ENCODE assay signal across 29 cellular contexts in genomic region chr6:65402564-65402963, GRCh38.
"Had no signal": no experiment of that assay in that cellular context is flagged by ENCODE, and none has a peak within 500 bp of the region (broad histone marks: within the 10 kb centered on the region; RNA-seq: fewer than 3 reads in every experiment).

No MANE protein-coding gene starts in this region.

- H3K27ac Mint-ChIP-seq: naive B cell; naive thymus-derived CD8-positive, alpha-beta T cell; natural killer cell treated with Interleukin-12 subunit alpha and Interleukin-12 subunit beta and Interleukin-15 and Interleukin-18, amount 100 ng/mL, for 72 hours; nephron progenitor cell; progenitor cell of endocrine pancreas; stimulated activated effector memory CD8-positive, alpha-beta T cell treated with anti-CD3 and anti-CD28 coated beads, Interleukin-12 subunit alpha, Interleukin-12 subunit beta, amount 100 ng/mL, for 72 hours; stimulated activated naive B cell treated with anti-CD40 and anti-IgM and Interleukin-4, amounts not matched to agents 10 μg/mL and 1 μg/mL and 100 μg/mL, for 72 hours; stimulated activated naive CD8-positive, alpha-beta T cell treated with anti-CD3 and anti-CD28 coated beads, Interleukin-15, Interleukin-2, amounts not matched to agents 100 ng/mL and 50 ng/mL, for 24 hours had no signal

- H3K36me3 ChIP-seq: ovary, right lobe of liver, sigmoid colon, stomach, thoracic aorta, thyroid gland, tibial nerve, upper lobe of left lung, vagina had no signal

- H3K4me1 ChIP-seq: parathyroid adenoma, psoas muscle, right lobe of liver, sigmoid colon, stomach, thyroid gland, tibial nerve, upper lobe of left lung, vagina had no signal

- H3K27ac ChIP-seq: ovary, parathyroid adenoma, psoas muscle, right lobe of liver, sigmoid colon, stomach, thoracic aorta, thyroid gland, tibial nerve, upper lobe of left lung, vagina had no signal

- H3K79me2 ChIP-seq: parathyroid adenoma had no signal

- H3K4me1 Mint-ChIP-seq: naive B cell; naive thymus-derived CD8-positive, alpha-beta T cell; nephron progenitor cell; stimulated activated effector memory CD8-positive, alpha-beta T cell treated with anti-CD3 and anti-CD28 coated beads, Interleukin-12 subunit alpha, Interleukin-12 subunit beta, amount 100 ng/mL, for 72 hours; stimulated activated naive B cell treated with anti-CD40 and anti-IgM and Interleukin-4, amounts not matched to agents 10 μg/mL and 1 μg/mL and 100 μg/mL, for 72 hours had no signal

- H3K9ac ChIP-seq: parathyroid adenoma had no signal

- H3K4me3 Mint-ChIP-seq: naive B cell; naive thymus-derived CD8-positive, alpha-beta T cell; natural killer cell treated with Interleukin-12 subunit alpha and Interleukin-12 subunit beta and Interleukin-15 and Interleukin-18, amount 100 ng/mL, for 72 hours; nephron progenitor cell; stimulated activated effector memory CD8-positive, alpha-beta T cell treated with anti-CD3 and anti-CD28 coated beads, Interleukin-12 subunit alpha, Interleukin-12 subunit beta, amount 100 ng/mL, for 72 hours; stimulated activated naive B cell treated with anti-CD40 and anti-IgM and Interleukin-4, amounts not matched to agents 10 μg/mL and 1 μg/mL and 100 μg/mL, for 72 hours; stimulated activated naive CD8-positive, alpha-beta T cell treated with anti-CD3 and anti-CD28 coated beads, Interleukin-15, Interleukin-2, amounts not matched to agents 100 ng/mL and 50 ng/mL, for 24 hours had no signal

- DNase-seq: naive B cell; naive thymus-derived CD8-positive, alpha-beta T cell; nephron progenitor cell; occipital lobe; ovary; posterior cingulate gyrus; psoas muscle; right cardiac atrium; right lobe of liver; sigmoid colon; small intestine; stimulated activated CD4-positive, alpha-beta T cell treated with anti-CD3 and anti-CD28 coated beads, Interleukin-15, amount 100 ng/mL, for 24 hours; stimulated activated CD4-positive, alpha-beta T cell treated with anti-CD3 and anti-CD28 coated beads, Interleukin-2, amount 100 ng/mL, for 24 hours; stimulated activated CD4-positive, alpha-beta T cell treated with anti-CD3 and anti-CD28 coated beads, Interleukin-2, amount 100 ng/mL, for 48 hours; stimulated activated CD4-positive, alpha-beta T cell treated with anti-CD3 and anti-CD28 coated beads, Interleukin-4, amount 100 ng/mL, for 24 hours; stimulated activated naive B cell treated with anti-CD40 and anti-IgM and Interleukin-4, amounts not matched to agents 10 μg/mL and 1 μg/mL and 100 μg/mL, for 72 hours; stimulated activated naive CD4-positive, alpha-beta T cell treated with Interleukin-2 at 50 U/mL for 16 hours; stomach; thyroid gland; trophoblast cell; upper lobe of left lung had no signal

- H3K27me3 ChIP-seq: ovary, right lobe of liver, sigmoid colon, stomach, thyroid gland, tibial nerve, upper lobe of left lung, vagina had no signal

- H3K36me3 Mint-ChIP-seq: naive B cell; naive thymus-derived CD8-positive, alpha-beta T cell; natural killer cell treated with Interleukin-12 subunit alpha and Interleukin-12 subunit beta and Interleukin-15 and Interleukin-18, amount 100 ng/mL, for 72 hours; stimulated activated effector memory CD8-positive, alpha-beta T cell treated with anti-CD3 and anti-CD28 coated beads, Interleukin-12 subunit alpha, Interleukin-12 subunit beta, amount 100 ng/mL, for 72 hours; stimulated activated naive B cell treated with anti-CD40 and anti-IgM and Interleukin-4, amounts not matched to agents 10 μg/mL and 1 μg/mL and 100 μg/mL, for 72 hours had no signal

- H2AFZ ChIP-seq: parathyroid adenoma had no signal

- H3K27me3 Mint-ChIP-seq: naive B cell; naive thymus-derived CD8-positive, alpha-beta T cell; natural killer cell treated with Interleukin-12 subunit alpha and Interleukin-12 subunit beta and Interleukin-15 and Interleukin-18, amount 100 ng/mL, for 72 hours; progenitor cell of endocrine pancreas; stimulated activated naive B cell treated with anti-CD40 and anti-IgM and Interleukin-4, amounts not matched to agents 10 μg/mL and 1 μg/mL and 100 μg/mL, for 72 hours; stimulated activated naive CD8-positive, alpha-beta T cell treated with anti-CD3 and anti-CD28 coated beads, Interleukin-15, Interleukin-2, amounts not matched to agents 100 ng/mL and 50 ng/mL, for 24 hours had no signal

- H3K4me3 ChIP-seq: ovary, psoas muscle, right lobe of liver, sigmoid colon, stomach, thoracic aorta, thyroid gland, tibial nerve, upper lobe of left lung, vagina had no signal

- H3K9me3 ChIP-seq: ovary, psoas muscle, sigmoid colon, stomach, thoracic aorta, thyroid gland, tibial nerve, upper lobe of left lung, vagina had no signal

- H3K9me3 Mint-ChIP-seq: nephron progenitor cell had no signal
